Comparison of ENCODE assay signal across 7 cellular contexts in the genomic region with DNA sequence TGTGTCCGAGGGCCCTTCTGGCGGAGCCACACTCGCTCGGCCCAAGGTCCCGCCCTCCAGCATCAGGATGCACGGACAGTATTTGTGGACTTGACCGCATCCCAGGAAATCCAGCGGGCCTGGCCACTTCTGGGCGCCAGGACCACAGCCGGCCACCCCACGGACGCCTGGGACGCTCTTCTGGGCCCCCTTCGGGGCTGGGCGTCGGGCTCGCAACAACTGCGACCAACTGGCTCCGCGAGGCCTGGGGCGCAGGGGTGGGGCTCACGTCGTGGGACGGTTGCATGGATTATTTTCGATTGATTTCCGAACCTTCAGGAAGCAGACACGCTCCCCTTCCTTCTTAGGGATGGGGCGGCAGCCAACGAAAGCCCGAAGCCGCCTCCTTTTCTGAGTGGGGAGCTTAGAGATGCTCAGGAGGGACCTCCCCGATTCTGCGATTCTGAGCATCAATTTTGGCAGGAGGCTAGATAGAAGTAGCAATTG. TPM values are rescaled to one million over a fixed set of nuclear protein-coding genes. Genes with fewer than 3 reads are reported as not detected.
DNase-seq lines count a peak whose midpoint lies in the region; ATAC-seq and TF ChIP-seq lines count a peak whose summit lies in the region.

No MANE protein-coding gene starts in this region.

- intact Hi-C loops in activated CD8-positive, alpha-beta T cell treated with anti-CD3 and anti-CD28 coated beads for 36 hours (cut with micrococcal nuclease) = loop anchor here (2.0 kb wide), 1 partner anchor 14 kb away; the partner anchor contains the start of gene MTMR6

- peak overlapping the region; percentile 83 for H4K8ac ChIP-seq in neuronal stem cell (ENCODE audit: low read depth, low read length)

- H3K4me1 ChIP-seq in neuronal stem cell (ENCODE audit: control insufficient read depth in 2 of 2, insufficient read depth in 1 of 2, low read depth in 1 of 2, low read length in 2 of 2) = peaks cover 0 to 8% of the 10 kb centered on the region in 2 donors

- H2AK5ac ChIP-seq in neuronal stem cell (ENCODE audit: low read depth, low read length) = peak overlapping the region; percentile 53

- peaks cover 0 to 2% of the 10 kb centered on the region in 2 donors for H3K9me3 ChIP-seq in neuronal stem cell (replicated peaks in 1 of 2; ENCODE audit: control insufficient read depth in 2 of 2, insufficient read depth in 1 of 2, low read depth in 1 of 2, low read length in 2 of 2)

- H3K18ac ChIP-seq in neuronal stem cell (ENCODE audit: low read length) = peak overlapping the region; percentile 58

- H3K27me3 ChIP-seq in neuronal stem cell (ENCODE audit: control insufficient read depth in 3 of 3, insufficient read depth in 3 of 3, low read depth in 1 of 3, low read length in 3 of 3) = peaks cover 0 to 3% (median 0%) of the 10 kb centered on the region in 3 experiments

- H2BK120ac ChIP-seq in neuronal stem cell (ENCODE audit: low read depth, low read length) = peak overlapping the region; percentile 37

- H3K4me1 Mint-ChIP-seq in activated CD8-positive, alpha-beta T cell treated with anti-CD3 and anti-CD28 coated beads for 36 hours (ENCODE audit: low read depth) = peaks cover 35% of the 10 kb centered on the region

- no peak overlapping the region for H3K9ac ChIP-seq in neuronal stem cell (ENCODE audit: low read depth, low read length, poor library complexity)

- POLR2A ChIA-PET in activated CD8-positive, alpha-beta T cell treated with anti-CD3 and anti-CD28 coated beads for 36 hours (lab: Charles Lee) = interaction anchor here (1.7 to 2.5 kb wide), 3 partner anchors 14 to 29 kb away, joined by 4 to 18 read pairs (median 7); partner anchors contain the start of gene MTMR6

- CTCF ChIA-PET in activated CD8-positive, alpha-beta T cell treated with anti-CD3 and anti-CD28 coated beads for 36 hours (lab: Charles Lee) = interaction anchor here (4.8 kb wide), 1 partner anchor 14 kb away, joined by 32 read pairs; the partner anchor contains the start of gene MTMR6

- H3K4me2 ChIP-seq in neuronal stem cell (ENCODE audit: insufficient read depth, low read length, poor library complexity, severe bottlenecking) = peak overlapping the region; percentile 31

- peaks cover 8% of the 10 kb centered on the region for H3K27me3 Mint-ChIP-seq in activated CD8-positive, alpha-beta T cell treated with anti-CD3 and anti-CD28 coated beads for 36 hours

- no CpG with 5 or more reads among the region's 33 CpGs for WGBS in neuronal stem cell (ENCODE audit: extremely low coverage in 2 of 2, insufficient read length in 2 of 2, insufficient replicate concordance in 1 of 2), 2 donors

- peak overlapping the region; percentile 78 for H3K4me3 ChIP-seq in fibroblast of mammary gland (ENCODE audit: control insufficient read depth, low read depth, low read length)
- peak overlapping the region in 1 of 2 donors; percentile 71 for H3K4me3 ChIP-seq in neuronal stem cell (ENCODE audit: low read length in 2 of 2)

- H3K36me3 ChIP-seq in neuronal stem cell (replicated peaks in 1 of 2; ENCODE audit: control insufficient read depth in 2 of 2, insufficient read depth in 2 of 2, low read length in 2 of 2) = peaks cover 5 to 30% of the 10 kb centered on the region in 2 donors

- H3K79me1 ChIP-seq in neuronal stem cell (ENCODE audit: low read depth, low read length) = peaks cover 8% of the 10 kb centered on the region

- ATAC-seq in GM19324 (IDR thresholded peaks at IDR 0.05; ENCODE audit: low FRiP score, unreplicated experiment) (peak; percentile 19), HG03108 (IDR thresholded peaks at IDR 0.05; ENCODE audit: unreplicated experiment) (peak; percentile 11)
- ATAC-seq in activated CD8-positive, alpha-beta T cell treated with anti-CD3 and anti-CD28 coated beads for 36 hours = peak; percentile 34

- H3K27ac ChIP-seq in neuronal stem cell (replicated peaks; ENCODE audit: low read length) = peak overlapping the region; percentile 36

- peaks cover 33% of the 10 kb centered on the region for H3K36me3 Mint-ChIP-seq in activated CD8-positive, alpha-beta T cell treated with anti-CD3 and anti-CD28 coated beads for 36 hours (ENCODE audit: low read depth)

- TF ChIP-seq CTCF in activated CD8-positive, alpha-beta T cell treated with anti-CD3 and anti-CD28 coated beads for 36 hours (IDR thresholded peaks at IDR 0.05) = no peak
- no peak for TF ChIP-seq CTCF in fibroblast of mammary gland (conservative IDR thresholded peaks at IDR 0.05; ENCODE audit: control insufficient read depth, insufficient read depth, low read depth, low read length)

- no peak overlapping the region for H4K91ac ChIP-seq in neuronal stem cell (ENCODE audit: low read depth, low read length, poor library complexity)

- H2BK15ac ChIP-seq in neuronal stem cell (ENCODE audit: low read length) = no peak overlapping the region

- H3K23ac ChIP-seq in neuronal stem cell (ENCODE audit: low read depth, low read length, poor library complexity) = no peak overlapping the region

- peak; percentile 41 for DNase-seq in activated CD8-positive, alpha-beta T cell treated with anti-CD3 and anti-CD28 coated beads for 36 hours
- DNase-seq in fibroblast of mammary gland (ENCODE audit: low read depth) (peak; percentile 34), neuronal stem cell (ENCODE audit: low spot score) (no peak), pons (ENCODE audit: low spot score) (no peak), NCI-H2171 treated with DMSO at 0.1 percent for 48 hours (lab: John Stamatoyannopoulos, UW) (no peak)

- peak overlapping the region; percentile 94 for H3K27ac Mint-ChIP-seq in activated CD8-positive, alpha-beta T cell treated with anti-CD3 and anti-CD28 coated beads for 36 hours

- H3K4me3 Mint-ChIP-seq in activated CD8-positive, alpha-beta T cell treated with anti-CD3 and anti-CD28 coated beads for 36 hours = peak overlapping the region; percentile 95

- no peak overlapping the region for H3K14ac ChIP-seq in neuronal stem cell (ENCODE audit: low read length)

- peak overlapping the region; percentile 91 for H2AFZ ChIP-seq in neuronal stem cell (ENCODE audit: low read length)

- no peak overlapping the region for H2BK12ac ChIP-seq in neuronal stem cell (ENCODE audit: low read length)

- no peak overlapping the region for H3K4ac ChIP-seq in neuronal stem cell (ENCODE audit: low read length)

- peaks cover 3% of the 10 kb centered on the region for H3K9me3 Mint-ChIP-seq in activated CD8-positive, alpha-beta T cell treated with anti-CD3 and anti-CD28 coated beads for 36 hours

- no peak overlapping the region for H2BK5ac ChIP-seq in neuronal stem cell (ENCODE audit: low read length)

RNA-seq across cellular contexts. Expression of gene NUP58, which starts 0.5 kb away (rescaled TPM):
- 100 to 1,000 TPM; 140 to 171 TPM for total RNA-seq in activated CD8-positive, alpha-beta T cell treated with anti-CD3 and anti-CD28 coated beads for 36 hours
- polyA plus RNA-seq in neuronal stem cell (2013, experiment 1 of 2) = 41.9 TPM
- polyA plus RNA-seq in neuronal stem cell (2013, experiment 2 of 2) = 40.0 TPM

RNA-seq across cellular contexts. Expression of gene MTMR6, which starts 13.6 kb away (rescaled TPM):
- total RNA-seq in activated CD8-positive, alpha-beta T cell treated with anti-CD3 and anti-CD28 coated beads for 36 hours = 10 to 100 TPM; 10.7 to 11.3 TPM
- 7.0 TPM for polyA plus RNA-seq in neuronal stem cell (2013, experiment 1 of 2)
- polyA plus RNA-seq in neuronal stem cell (2013, experiment 2 of 2) = 7.1 TPM

Comparison
In these comparisons a context has a peak if more than half of its experiments do, and no peak if none do; other contexts are left out.
1. DNase-seq: peak in activated CD8-positive, alpha-beta T cell treated with anti-CD3 and anti-CD28 coated beads for 36 hours (single experiment) and fibroblast of mammary gland (single experiment); none in neuronal stem cell (single experiment), pons (single experiment) and NCI-H2171 treated with DMSO at 0.1 percent for 48 hours (single experiment).
2. Peak in every context shown above with its lines, with median percentiles within 50 percentile points of each other: ATAC-seq.